ENCODE assay signal across 20 cellular contexts in the genomic region with DNA sequence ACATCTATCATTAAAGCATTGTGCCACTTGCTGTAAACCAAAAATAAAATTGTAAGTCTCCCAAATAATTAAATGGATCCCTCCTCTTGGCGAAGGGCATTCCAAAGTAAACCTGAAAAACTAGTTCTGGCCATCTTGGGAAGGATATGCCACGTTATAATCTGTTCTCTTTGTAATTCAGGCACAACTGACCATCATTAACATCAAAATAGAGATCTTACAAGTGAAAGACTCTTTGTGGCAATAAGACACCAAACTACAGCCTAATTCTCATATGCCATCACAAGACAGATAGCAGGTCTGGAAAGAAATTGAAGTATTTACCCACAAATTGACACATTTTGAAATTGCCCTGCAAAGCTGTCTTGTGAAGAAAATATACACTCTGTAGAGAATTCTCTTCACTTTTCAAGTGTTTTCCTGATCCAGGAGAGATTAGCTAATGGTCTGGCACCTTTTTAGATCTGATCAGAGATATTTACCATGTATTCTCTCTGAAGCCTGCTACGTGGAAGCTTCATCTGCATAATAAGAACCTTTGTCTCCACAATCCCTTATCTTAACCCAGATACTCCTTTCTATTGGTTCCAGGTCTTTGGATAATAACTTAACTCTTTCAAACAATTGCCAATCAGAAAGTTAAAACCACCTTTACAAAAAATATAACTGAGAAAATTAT.
DNase-seq lines count a peak whose midpoint lies in the region; FAIRE-seq and TF ChIP-seq lines count a peak whose summit lies in the region.
"Had no signal": no experiment of that assay in that cellular context is flagged by ENCODE, and none has a peak within 500 bp of the region (broad histone marks: within the 10 kb centered on the region; RNA-seq: fewer than 3 reads in every experiment).

No MANE protein-coding gene starts in this region.

- H3K36me3 ChIP-seq in HUES6 (ENCODE audit: control insufficient read depth, insufficient read depth, low read length) (no peaks in the 10 kb centered on the region), H1 (ENCODE audit: control insufficient read depth in 2 of 4, insufficient read depth in 4 of 4, low read length in 3 of 4) (peaks cover 0 to 6% (median 0%) of the 10 kb centered on the region in 4 experiments; a peak in 1 of 8 replicates), iPS-20b (ENCODE audit: insufficient read depth, low read depth, low read length) (no peaks in the 10 kb centered on the region)

- H2BK20ac ChIP-seq in H1 (ENCODE audit: low read length) = no peak overlapping the region

- no peak overlapping the region for H4K91ac ChIP-seq in H1 (replicated peaks; ENCODE audit: insufficient read length, low read length)

- no peak overlapping the region for H4K8ac ChIP-seq in H1 (ENCODE audit: extremely low read depth, insufficient read depth, low read length)

- H3K14ac ChIP-seq in H1 (ENCODE audit: insufficient read length) = no peak overlapping the region

- CTCF ChIA-PET in H1 (lab: Charles Lee; ENCODE audit: partially characterized antibody) = interaction anchor here (1.6 kb wide), 1 partner anchor 49 kb away, joined by 7 read pairs; no protein-coding TSS in a partner anchor

- H3K4me3 ChIP-seq in HUES6 (ENCODE audit: low read depth, low read length) = no peak overlapping the region
- H3K4me3 ChIP-seq in H1 (ENCODE audit: extremely low read depth in 1 of 4, insufficient read depth in 2 of 4, low read depth in 3 of 4, low read length in 4 of 4) = peak overlapping the region in 1 of 4 experiments; percentile 40; a peak in 1 of 8 replicates
- H3K4me3 ChIP-seq in iPS-20b (ENCODE audit: low read length) = peak overlapping the region; percentile 23
- H3K4me3 ChIP-seq: A549, GM12878, GM23248, K562 had no signal

- H2BK120ac ChIP-seq in H1 (replicated peaks; ENCODE audit: low read depth, low read length) = no peak overlapping the region

- no peak for TF ChIP-seq CTCF in H1 (IDR thresholded peaks at IDR 0.05; ENCODE audit: control extremely low read depth in 1 of 3, insufficient read depth in 1 of 3, low read depth in 1 of 3, low read length in 3 of 3)

- POLR2A ChIA-PET in H1 (lab: Charles Lee; ENCODE audit: partially characterized antibody) = interaction anchor here (0.8 to 1.3 kb wide), 2 partner anchors 13 to 15 kb away, joined by 3 read pairs; no protein-coding TSS in a partner anchor

- H3K4me1 ChIP-seq in HUES6 (ENCODE audit: control insufficient read depth, insufficient read depth, low read length) (no peaks in the 10 kb centered on the region; the same call in 1 of the 2 replicates), H1 (replicated peaks in 1 of 4; ENCODE audit: control insufficient read depth in 3 of 4, insufficient read depth in 4 of 4, low read length in 3 of 4) (peaks cover 0 to 6% (median 0%) of the 10 kb centered on the region in 4 experiments; a peak in 1 of 7 replicates), iPS-20b (ENCODE audit: insufficient read depth, low read length) (peaks cover 6% of the 10 kb centered on the region; the same call in 1 of the 2 replicates)
- H3K4me1 ChIP-seq: A549 had no signal

- WGBS in H1 (ENCODE audit: extremely low coverage in 1 of 2, insufficient coverage in 1 of 2, insufficient read length in 1 of 2, insufficient replicate concordance in 2 of 2, low coverage in 1 of 2, low lambda C conversion rate in 2 of 2, missing lambda C conversion rate in 1 of 2), 2 experiments = 33% methylated on average over 3 of the region's 3 CpGs; no CpG with 5 or more reads in 1 of the 2 experiments

- peaks cover 6% of the 10 kb centered on the region; the same call in 1 of the 2 replicates for H3K9me3 ChIP-seq in HUES6 (ENCODE audit: control insufficient read depth, insufficient read depth, low read depth, low read length)
- H3K9me3 ChIP-seq in H1 (ENCODE audit: insufficient read depth in 2 of 2, low read depth in 1 of 2, low read length in 1 of 2) = 0 out of 4 replicates have a peak, but pooled peaks cover 0 to 2% of the 10 kb centered on the region in 2 experiments
- H3K9me3 ChIP-seq in iPS-20b (ENCODE audit: insufficient read depth, low read depth, low read length) = no peaks in the 10 kb centered on the region
- H3K9me3 ChIP-seq: A549 had no signal

- peak overlapping the region; percentile 86 for H4K5ac ChIP-seq in H1 (ENCODE audit: insufficient read length, low read depth, low read length)

- TF ChIP-seq EP300 in H1 (IDR thresholded peaks at IDR 0.05; ENCODE audit: borderline replicate concordance in 1 of 2, low read depth in 2 of 2, low read length in 2 of 2) = 0 out of 3 replicates have a peak, but pooled peaks of 1 of the 2 experiments have one; percentile 51

- no peak overlapping the region for H3K23ac ChIP-seq in H1 (ENCODE audit: insufficient read length)

- DNase-seq in ELF-1 (ENCODE audit: low read depth, low spot score) (peak; percentile 40), H1 (ENCODE audit: low read depth in 1 of 2, low spot score in 2 of 2) (no peak), midbrain (lab: John Stamatoyannopoulos, UW) (no peak), SK-N-DZ (ENCODE audit: low spot score) (no peak), DMS79 treated with DMSO at 0.1 percent for 48 hours (lab: John Stamatoyannopoulos, UW) (no peak), COR-L47 (lab: John Stamatoyannopoulos, UW) (no peak)
- DNase-seq: AML-193; CD4-positive, alpha-beta T cell; DMS153; DMS79; GM23248; H7; IMR-90 had no signal

- H2AK5ac ChIP-seq in H1 (ENCODE audit: low read depth, low read length) = no peak overlapping the region

- peak overlapping the region in 1 of 2 experiments; percentile 4; a peak in 2 of 4 replicates for H3K4me2 ChIP-seq in H1 (ENCODE audit: insufficient read depth in 1 of 2, low read depth in 2 of 2, low read length in 2 of 2)
- H3K4me2 ChIP-seq: A549 had no signal

- H3K18ac ChIP-seq in H1 (ENCODE audit: extremely low read depth, low read length) = no peak overlapping the region; the same call in 1 of the 2 replicates

- no peaks in the 10 kb centered on the region for H3K79me1 ChIP-seq in H1 (ENCODE audit: low read depth, low read length)

- H2BK5ac ChIP-seq in H1 (ENCODE audit: low read depth, low read length) = no peak overlapping the region

- H3K79me2 ChIP-seq in H1 (ENCODE audit: control insufficient read depth in 1 of 2, insufficient read depth in 2 of 2, low read length in 2 of 2) = no peaks in the 10 kb centered on the region

- no peaks in the 10 kb centered on the region for H3K27me3 ChIP-seq in HUES6 (ENCODE audit: control insufficient read depth, insufficient read depth, low read length)
- no peaks in the 10 kb centered on the region for H3K27me3 ChIP-seq in H1 (replicated peaks in 1 of 4; ENCODE audit: control insufficient read depth in 3 of 4, extremely low read depth in 1 of 4, insufficient read depth in 3 of 4, low read length in 3 of 4)
- H3K27me3 ChIP-seq in iPS-20b (ENCODE audit: insufficient read depth, low read length) = no peaks in the 10 kb centered on the region

- TF ChIP-seq RAD21 in H1 (IDR thresholded peaks at IDR 0.05 in 1 of 2, conservative IDR thresholded peaks at IDR 0.05 in 1 of 2; ENCODE audit: low read depth in 2 of 2, low read length in 2 of 2) = no peak

- no peak for TF ChIP-seq POLR2A in H1 (IDR thresholded peaks at IDR 0.05; ENCODE audit: control extremely low read depth in 1 of 2, low read depth in 2 of 2, low read length in 2 of 2)

- H3K27ac ChIP-seq in HUES6 (ENCODE audit: low read depth, low read length) (peak overlapping the region; percentile 60; the same call in 1 of the 2 replicates), H1 (ENCODE audit: low read depth, low read length) (peak overlapping the region; percentile 53; the same call in 1 of the 2 replicates), iPS-20b (ENCODE audit: low read length) (no peak overlapping the region)
- H3K27ac ChIP-seq: 22Rv1, A549, GM23248 had no signal

- no peak overlapping the region for H2BK12ac ChIP-seq in H1 (ENCODE audit: low read depth, low read length)

- H3K23me2 ChIP-seq in H1 (ENCODE audit: low read depth, low read length) = no peaks in the 10 kb centered on the region

- H3K56ac ChIP-seq in H1 (replicated peaks; ENCODE audit: insufficient read length, low read depth, low read length) = no peak overlapping the region

- FAIRE-seq in H1 (lab: Jason Lieb, UNC) = no peak
- FAIRE-seq: A549, GM12878, GM19239, K562 had no signal

- no peak overlapping the region for H3K9ac ChIP-seq in HUES6 (ENCODE audit: low read length)
- no peak overlapping the region for H3K9ac ChIP-seq in H1 (replicated peaks in 1 of 4; ENCODE audit: extremely low read depth in 1 of 4, low read depth in 3 of 4, low read length in 3 of 4)
- no peak overlapping the region for H3K9ac ChIP-seq in iPS-20b (ENCODE audit: low read depth, low read length)
- H3K9ac ChIP-seq: GM23248 had no signal

- no peak overlapping the region for H2BK15ac ChIP-seq in H1 (ENCODE audit: low read length)

- H2AFZ ChIP-seq in H1 (ENCODE audit: low read length) = no peak overlapping the region
- H2AFZ ChIP-seq: GM23248 had no signal

- no peak overlapping the region for H3K4ac ChIP-seq in H1 (replicated peaks; ENCODE audit: insufficient read length, low read depth, low read length)

- no peaks in the 10 kb centered on the region for H4K20me1 ChIP-seq in H1 (replicated peaks in 1 of 2; ENCODE audit: control insufficient read depth in 1 of 2, insufficient read depth in 2 of 2, low read length in 2 of 2)

TF ChIP-seq in H1, 55 proteins besides CTCF, POLR2A, EP300 and RAD21:
- TF ChIP-seq JUN (IDR thresholded peaks at IDR 0.05; ENCODE audit: low read depth, low read length) (no peak), ASH2L (IDR thresholded peaks at IDR 0.05; ENCODE audit: low read length) (peak; percentile 54), SP2 (IDR thresholded peaks at IDR 0.05; ENCODE audit: low read length) (no peak), SP1 (IDR thresholded peaks at IDR 0.05; ENCODE audit: low read depth, low read length) (peak; percentile 73)
